ENCODE assay signal across 9 cellular contexts in genomic region chr2:101762451-101763171, GRCh38.
DNase-seq lines count a peak whose midpoint lies in the region; ATAC-seq lines count a peak whose summit lies in the region.
"Had no signal": no experiment of that assay in that cellular context is flagged by ENCODE, and none has a peak within 500 bp of the region (broad histone marks: within the 10 kb centered on the region; RNA-seq: fewer than 3 reads in every experiment).

No MANE protein-coding gene starts in this region.

- peaks cover 95% of the 10 kb centered on the region for H3K79me2 ChIP-seq in GM23248 (ENCODE audit: insufficient read depth)

- peaks cover 15% of the 10 kb centered on the region for H4K20me1 ChIP-seq in GM23248 (ENCODE audit: insufficient read depth)

- no peak overlapping the region for H3K9ac ChIP-seq in GM23248
- no peak overlapping the region for H3K9ac ChIP-seq in skeletal muscle satellite cell (ENCODE audit: low read depth, low read length)

- H3K4me1 ChIP-seq in GM23248 (ENCODE audit: insufficient read depth) (peaks cover 81% of the 10 kb centered on the region), skeletal muscle satellite cell (ENCODE audit: control insufficient read depth, insufficient read depth, low read length) (peaks cover 73% of the 10 kb centered on the region)

- H2AFZ ChIP-seq in GM23248: no peak overlapping the region

- H3K4me3 ChIP-seq in GM23248 (no peak overlapping the region), skeletal muscle satellite cell (ENCODE audit: low read length) (no peak overlapping the region)

- H3K27me3 ChIP-seq in GM23248 (replicated peaks; ENCODE audit: insufficient read depth): no peaks in the 10 kb centered on the region
- H3K27me3 ChIP-seq in skeletal muscle satellite cell (ENCODE audit: control insufficient read depth, insufficient read depth, low read length): no peaks in the 10 kb centered on the region

- no peak for ATAC-seq in HG03095 (IDR thresholded peaks at IDR 0.05; ENCODE audit: unreplicated experiment)
- no peak for ATAC-seq in HG02588 (IDR thresholded peaks at IDR 0.05; ENCODE audit: unreplicated experiment)
- ATAC-seq in HG02571 (IDR thresholded peaks at IDR 0.05; ENCODE audit: unreplicated experiment): no peak

- H3F3A ChIP-seq in GM23248 (ENCODE audit: insufficient read depth): peaks cover 67% of the 10 kb centered on the region

- H3K4me2 ChIP-seq in GM23248 (ENCODE audit: unreplicated experiment): peak overlapping the region; percentile 25
- H3K4me2 ChIP-seq in skeletal muscle satellite cell (ENCODE audit: low read length): peak overlapping the region; percentile 50

- H3K9me2 ChIP-seq in GM23248 (ENCODE audit: insufficient read depth): no peaks in the 10 kb centered on the region

- H3K9me3 ChIP-seq in GM23248 (ENCODE audit: low read depth): no peaks in the 10 kb centered on the region
- H3K9me3 ChIP-seq in skeletal muscle satellite cell (replicated peaks; ENCODE audit: low read length): no peaks in the 10 kb centered on the region

- 84 to 85% methylated on average over 4 of the region's 4 CpGs for WGBS in GM23248 (ENCODE audit: low coverage in 1 of 2, low lambda C conversion rate in 2 of 2, missing lambda C conversion rate in 2 of 2), 2 experiments

- in situ Hi-C loops in GM23248 (cut with MboI): no loop called here

- H3K36me3 ChIP-seq in GM23248 (ENCODE audit: low read depth) (no peaks in the 10 kb centered on the region), skeletal muscle satellite cell (ENCODE audit: insufficient read depth, low read length) (no peaks in the 10 kb centered on the region)

- H3K27ac ChIP-seq in GM23248 (0 out of 2 replicates have a peak overlapping the region, but pooled peaks have one; percentile 1), angular gyrus (ENCODE audit: low read depth, low read length) (peak overlapping the region; percentile 16)

- no peak for DNase-seq in GM23248
- DNase-seq in hippocampal formation (lab: John Stamatoyannopoulos, UW): peak; percentile 70 to 81
- DNase-seq in activated CD4-positive, alpha-beta T cell treated with anti-CD3 and anti-CD28 coated beads, Interleukin-2, amount 50 U/mL, for 4 hours: no peak
- DNase-seq: NCI-H1417 had no signal

Comparison
In these comparisons a context has a peak if more than half of its experiments do, and no peak if none do; other contexts are left out.
1. DNase-seq: peak in hippocampal formation (2 of 2); none in GM23248 (single experiment) and activated CD4-positive, alpha-beta T cell treated with anti-CD3 and anti-CD28 coated beads, Interleukin-2, amount 50 U/mL, for 4 hours (0 of 2).